1 cellular context compared by ENCODE assay signal in genomic region chrX:119853449-119853848, GRCh38.
TF ChIP-seq lines count a peak whose summit lies in the region.

No MANE protein-coding gene starts in this region.

TF ChIP-seq in A549, 52 proteins besides CTCF, POLR2A, EP300 and RAD21 (continued from another document):
- TF ChIP-seq HMGXB4 (CRISPR knock-in tag; IDR thresholded peaks at IDR 0.05; ENCODE audit: borderline replicate concordance) (no peak), RCOR1 (IDR thresholded peaks at IDR 0.05; ENCODE audit: low read depth, low read length) (no peak), HES2 (IDR thresholded peaks at IDR 0.05) (no peak), EHMT2 (IDR thresholded peaks at IDR 0.05; ENCODE audit: low read depth) (no peak), HEYL (CRISPR knock-in tag; IDR thresholded peaks at IDR 0.05) (no peak)
- TF ChIP-seq, protein P1, sequence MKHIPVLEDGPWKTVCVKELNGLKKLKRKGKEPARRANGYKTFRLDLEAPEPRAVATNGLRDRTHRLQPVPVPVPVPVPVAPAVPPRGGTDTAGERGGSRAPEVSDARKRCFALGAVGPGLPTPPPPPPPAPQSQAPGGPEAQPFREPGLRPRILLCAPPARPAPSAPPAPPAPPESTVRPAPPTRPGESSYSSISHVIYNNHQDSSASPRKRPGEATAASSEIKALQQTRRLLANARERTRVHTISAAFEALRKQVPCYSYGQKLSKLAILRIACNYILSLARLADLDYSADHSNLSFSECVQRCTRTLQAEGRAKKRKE (CRISPR knock-in tag; IDR thresholded peaks at IDR 0.05; ENCODE audit: low read depth) = no peak
